Comparison of ENCODE assay signal across 8 cellular contexts in the genomic region with DNA sequence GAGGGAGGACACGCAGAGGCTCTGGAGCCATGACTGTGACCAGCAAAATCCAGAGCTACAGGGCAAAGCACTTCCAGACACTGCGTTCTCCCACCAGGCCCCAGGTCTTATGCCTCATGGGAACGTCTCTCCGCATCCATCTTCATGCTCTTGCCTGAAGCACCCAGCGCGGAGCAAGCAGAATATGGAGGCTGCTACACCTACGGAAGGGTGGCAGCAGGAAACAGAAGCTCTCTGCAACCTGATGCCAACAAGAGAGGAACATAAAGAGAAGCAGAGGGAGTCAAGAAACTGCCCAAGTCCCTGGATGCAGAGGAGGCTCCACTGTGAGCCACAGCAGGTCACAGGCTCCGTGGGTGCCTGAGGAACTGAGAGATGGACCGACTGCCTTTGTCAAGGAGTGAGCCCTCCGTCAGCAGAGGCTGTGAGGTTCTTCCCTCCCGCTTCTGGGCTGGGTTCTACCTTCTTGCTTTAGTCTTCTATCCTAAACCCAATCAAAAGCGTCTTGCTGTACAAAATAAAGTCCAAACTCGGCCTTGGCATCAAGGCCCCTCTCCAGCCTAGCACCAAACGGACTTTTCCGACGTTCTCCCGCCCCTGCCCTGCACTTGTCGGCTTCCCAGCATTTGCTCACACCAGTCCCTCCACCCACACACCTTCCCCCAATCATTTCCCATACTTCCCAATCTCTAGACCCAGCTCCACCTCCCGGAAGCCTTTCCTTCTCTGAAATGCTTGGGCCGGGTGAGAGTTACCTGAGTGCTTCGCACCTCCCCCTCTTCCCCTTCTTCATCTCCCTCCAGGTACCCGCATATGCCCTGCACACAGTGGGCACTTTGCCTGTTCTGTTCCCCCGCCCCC. TPM values are rescaled to one million over a fixed set of nuclear protein-coding genes. Genes with fewer than 3 reads are reported as not detected.
DNase-seq lines count a peak whose midpoint lies in the region; ATAC-seq, FAIRE-seq and TF ChIP-seq lines count a peak whose summit lies in the region.

No MANE protein-coding gene starts in this region.

- ATAC-seq in HG03025 (IDR thresholded peaks at IDR 0.05; ENCODE audit: low FRiP score, unreplicated experiment) (peak; percentile 4), GM21367 (IDR thresholded peaks at IDR 0.05; ENCODE audit: unreplicated experiment) (no peak), GM18519 (IDR thresholded peaks at IDR 0.05; ENCODE audit: low FRiP score, unreplicated experiment) (no peak)
- no peak for ATAC-seq in natural killer cell treated with Interleukin-12 subunit alpha and Interleukin-12 subunit beta and Interleukin-15 and Interleukin-18, amount 100 ng/mL, for 72 hours

- intact Hi-C loops in endothelial cell of umbilical vein (cut with micrococcal nuclease): loop anchor here (2.0 kb wide), 2 partner anchors 65 to 137 kb away; no protein-coding TSS in a partner anchor

- H3K4me1 Mint-ChIP-seq in natural killer cell treated with Interleukin-12 subunit alpha and Interleukin-12 subunit beta and Interleukin-15 and Interleukin-18, amount 100 ng/mL, for 72 hours (ENCODE audit: low read depth in 2 of 2): peaks cover 44 to 60% of the 10 kb centered on the region in 2 donors

- DNase-seq in Caki2 (ENCODE audit: low read depth): peak; percentile 50
- DNase-seq in SK-MEL-5 (ENCODE audit: low read depth, low spot score): peak; percentile 23
- DNase-seq in endothelial cell of umbilical vein (ENCODE audit: low read depth, low spot score): peak; percentile 16
- DNase-seq in natural killer cell treated with Interleukin-12 subunit alpha and Interleukin-12 subunit beta and Interleukin-15 and Interleukin-18, amount 100 ng/mL, for 72 hours (ENCODE audit: low spot score): no peak
- no peak for DNase-seq in NCI-H2196 (lab: John Stamatoyannopoulos, UW; ENCODE audit: unreplicated experiment)

- peak overlapping the region; percentile 36 for H3K9ac ChIP-seq in endothelial cell of umbilical vein (replicated peaks; ENCODE audit: extremely low read depth, insufficient read depth, low read length)

- TF ChIP-seq CTCF in endothelial cell of umbilical vein (IDR thresholded peaks at IDR 0.05; ENCODE audit: extremely low read depth in 1 of 2, insufficient read depth in 1 of 2, low read depth in 1 of 2, low read length in 2 of 2): no peak

- no peaks in the 10 kb centered on the region for H3K27me3 ChIP-seq in endothelial cell of umbilical vein (ENCODE audit: control insufficient read depth in 2 of 2, insufficient read depth in 2 of 2, low read length in 2 of 2)

- no peaks in the 10 kb centered on the region for H3K9me3 ChIP-seq in endothelial cell of umbilical vein (replicated peaks; ENCODE audit: control insufficient read depth, insufficient read depth, low read length)

- FAIRE-seq in endothelial cell of umbilical vein (lab: Jason Lieb, UNC): no peak

- no peak overlapping the region for H3K27ac ChIP-seq in endothelial cell of umbilical vein (ENCODE audit: insufficient read depth, low read depth, low read length)

- H3K9me3 Mint-ChIP-seq in natural killer cell treated with Interleukin-12 subunit alpha and Interleukin-12 subunit beta and Interleukin-15 and Interleukin-18, amount 100 ng/mL, for 72 hours: no peaks in the 10 kb centered on the region

- H3K79me2 ChIP-seq in endothelial cell of umbilical vein (ENCODE audit: control insufficient read depth, insufficient read depth, low read length): peaks cover 58% of the 10 kb centered on the region

- H3K4me3 Mint-ChIP-seq in natural killer cell treated with Interleukin-12 subunit alpha and Interleukin-12 subunit beta and Interleukin-15 and Interleukin-18, amount 100 ng/mL, for 72 hours: peak overlapping the region; percentile 96

- POLR2A ChIA-PET in endothelial cell of umbilical vein (lab: Charles Lee): no interaction called here

- no peaks in the 10 kb centered on the region for H4K20me1 ChIP-seq in endothelial cell of umbilical vein (replicated peaks; ENCODE audit: control insufficient read depth, extremely low read depth, insufficient read depth, low read length)

- peaks cover 14% of the 10 kb centered on the region for H3K36me3 Mint-ChIP-seq in natural killer cell treated with Interleukin-12 subunit alpha and Interleukin-12 subunit beta and Interleukin-15 and Interleukin-18, amount 100 ng/mL, for 72 hours

- peaks cover 0 to 3% of the 10 kb centered on the region in 2 experiments for H3K36me3 ChIP-seq in endothelial cell of umbilical vein (ENCODE audit: control insufficient read depth in 2 of 2, extremely low read depth in 1 of 2, insufficient read depth in 2 of 2, low read length in 2 of 2)

- CTCF ChIA-PET in endothelial cell of umbilical vein (lab: Charles Lee): interaction anchor here (0.6 to 3.7 kb wide), 7 partner anchors 12 to 421 kb away, joined by 3 to 29 read pairs (median 6); no protein-coding TSS in a partner anchor

- no peak for TF ChIP-seq POLR2A in endothelial cell of umbilical vein (IDR thresholded peaks at IDR 0.05; ENCODE audit: low read depth, low read length)

- H2AFZ ChIP-seq in endothelial cell of umbilical vein (ENCODE audit: low read depth, low read length): peak overlapping the region; percentile 69

- no TSS peak for BruUV-seq in endothelial cell of umbilical vein (replicated peaks; lab: Mats Ljungman, UMichigan)

- peaks cover 32% of the 10 kb centered on the region for H3K4me1 ChIP-seq in endothelial cell of umbilical vein (ENCODE audit: control insufficient read depth, extremely low read depth, insufficient read depth, low read length)

- peaks cover 7 to 13% of the 10 kb centered on the region in 2 donors for H3K27me3 Mint-ChIP-seq in natural killer cell treated with Interleukin-12 subunit alpha and Interleukin-12 subunit beta and Interleukin-15 and Interleukin-18, amount 100 ng/mL, for 72 hours

- peak overlapping the region; percentile 52 to 78 (median 56) for H3K4me3 ChIP-seq in endothelial cell of umbilical vein (replicated peaks in 1 of 3; ENCODE audit: insufficient read depth in 1 of 3, low read depth in 1 of 3, low read length in 3 of 3)

- in situ Hi-C loops in Caki2 (cut with HindIII; ENCODE audit: low pct_unique_long_range_greater_than_20kb, low sequenced_read_pairs): no loop called here
- in situ Hi-C loops in SK-MEL-5 (cut with HindIII; ENCODE audit: low pct_unique_long_range_greater_than_20kb, low sequenced_read_pairs): no loop called here

- peak overlapping the region; percentile 85 to 92 for H3K27ac Mint-ChIP-seq in natural killer cell treated with Interleukin-12 subunit alpha and Interleukin-12 subunit beta and Interleukin-15 and Interleukin-18, amount 100 ng/mL, for 72 hours

- H3K4me2 ChIP-seq in endothelial cell of umbilical vein (ENCODE audit: insufficient read depth, low read length): peak overlapping the region; percentile 44

- no peaks in the 10 kb centered on the region for H3K9me1 ChIP-seq in endothelial cell of umbilical vein (replicated peaks; ENCODE audit: control insufficient read depth, extremely low read depth, insufficient read depth, low read length)

- dilution Hi-C loops in endothelial cell of umbilical vein (cut with MboI; ENCODE audit: extremely low pct_ligation_motif_present, low sequenced_read_pairs): no loop called here

TF ChIP-seq in endothelial cell of umbilical vein, 7 proteins besides CTCF, POLR2A, EP300 and RAD21:
- TF ChIP-seq EZH2 (IDR thresholded peaks at IDR 0.05; ENCODE audit: borderline replicate concordance, low read depth, low read length, severe bottlenecking) (no peak), MYC (IDR thresholded peaks at IDR 0.05; ENCODE audit: low read depth, low read length) (no peak), GATA2 (IDR thresholded peaks at IDR 0.05; ENCODE audit: insufficient read depth, insufficient read length, low read depth, low read length) (no peak), JUN (IDR thresholded peaks at IDR 0.05; ENCODE audit: borderline replicate concordance, insufficient read depth, insufficient read length, low read depth) (no peak), POLR2AphosphoS5 (IDR thresholded peaks at IDR 0.05; ENCODE audit: insufficient read depth, low read depth, low read length) (no peak), FOS (IDR thresholded peaks at IDR 0.05; ENCODE audit: borderline replicate concordance, insufficient read depth, low read length) (no peak)
- TF ChIP-seq, protein P1, sequence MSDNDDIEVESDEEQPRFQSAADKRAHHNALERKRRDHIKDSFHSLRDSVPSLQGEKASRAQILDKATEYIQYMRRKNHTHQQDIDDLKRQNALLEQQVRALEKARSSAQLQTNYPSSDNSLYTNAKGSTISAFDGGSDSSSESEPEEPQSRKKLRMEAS (IDR thresholded peaks at IDR 0.05; ENCODE audit: insufficient read depth, insufficient read length): no peak

RNA-seq across cellular contexts. Expression of a gene that starts 0.9 kb away (rescaled TPM):
- 275 and 305 TPM in 2 replicates for total RNA-seq in Caki2 (2014; rRNA removed; shearing (Covaris generic); ENCODE audit: low replicate concordance)
- 44.1 and 44.9 TPM in 2 replicates for total RNA-seq in SK-MEL-5 (2014; rRNA removed; shearing (Covaris generic))
- polyA plus RNA-seq in SK-MEL-5 (2015; cell fraction: cytosol; rRNA removed): 54.0 and 62.8 TPM in 2 replicates
- polyA plus RNA-seq in SK-MEL-5 (2015; cell fraction: nucleus; rRNA removed): 13.0 and 18.3 TPM in 2 replicates
- total RNA-seq in endothelial cell of umbilical vein: 223 and 229 TPM in 2 replicates
- 214 and 239 TPM in 2 replicates for polyA plus RNA-seq in endothelial cell of umbilical vein
- polyA plus RNA-seq in endothelial cell of umbilical vein (2011; cell fraction: cytosol; rRNA removed): 134 and 175 TPM in 2 replicates
- polyA plus RNA-seq in endothelial cell of umbilical vein (2011; cell fraction: nucleus; rRNA removed): 67.9 and 94.8 TPM in 2 replicates
- 58.7 and 150 TPM in 2 replicates for polyA plus RNA-seq in endothelial cell of umbilical vein (2012)
- 603 and 660 TPM in 2 replicates for polyA minus RNA-seq in endothelial cell of umbilical vein
- polyA minus RNA-seq in endothelial cell of umbilical vein (2011; cell fraction: cytosol; rRNA and poly(A)+ RNA removed): 115 TPM
- polyA minus RNA-seq in endothelial cell of umbilical vein (2011; cell fraction: nucleus; rRNA and poly(A)+ RNA removed): 69.1 and 71.3 TPM in 2 replicates
- 100 to 1,000 TPM; 124 to 187 TPM for total RNA-seq in natural killer cell treated with Interleukin-12 subunit alpha and Interleukin-12 subunit beta and Interleukin-15 and Interleukin-18, amount 100 ng/mL, for 72 hours

Comparison
In these comparisons a context has a peak if more than half of its experiments do, and no peak if none do; other contexts are left out.
1. DNase-seq: peak in Caki2 (single experiment), SK-MEL-5 (single experiment) and endothelial cell of umbilical vein (single experiment); none in natural killer cell treated with Interleukin-12 subunit alpha and Interleukin-12 subunit beta and Interleukin-15 and Interleukin-18, amount 100 ng/mL, for 72 hours (single experiment) and NCI-H2196 (single experiment).